ENCODE assay signal across 28 cellular contexts in the genomic region with DNA sequence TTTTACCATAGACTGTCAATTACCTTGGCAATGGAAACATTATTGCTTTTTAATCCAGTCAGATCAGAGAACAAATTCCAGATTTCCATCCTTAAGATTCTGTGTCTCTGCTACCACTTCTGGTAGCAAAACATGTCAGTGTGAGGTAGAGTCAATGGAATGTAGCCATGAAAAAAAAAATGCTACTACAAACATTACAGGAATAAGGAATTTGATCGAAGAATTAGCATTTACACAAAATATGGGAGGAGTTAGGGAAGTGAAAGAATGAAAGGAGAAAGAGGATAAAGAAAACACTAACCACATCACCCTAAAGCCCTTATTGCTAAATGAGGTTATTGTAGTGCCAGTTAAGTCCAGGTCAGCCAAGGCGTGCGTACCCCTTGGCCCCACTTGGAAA. TPM values are rescaled to one million over a fixed set of nuclear protein-coding genes. Genes with fewer than 3 reads are reported as not detected.
"Had no signal": no experiment of that assay in that cellular context is flagged by ENCODE, and none has a peak within 500 bp of the region (broad histone marks: within the 10 kb centered on the region; RNA-seq: fewer than 3 reads in every experiment).

No MANE protein-coding gene starts in this region.

- H3K9me3 Mint-ChIP-seq: activated naive CD4-positive, alpha-beta T cell treated with anti-CD3 and anti-CD28 coated beads, Interleukin-2, amount 50 U/mL, for 24 hours; activated T-cell treated with anti-CD3 and anti-CD28 coated beads, Interleukin-2, amount 50 U/mL, for 24 hours; activated T-helper 1 cell treated with anti-CD3 and anti-CD28 coated beads, Interleukin-12 subunit alpha, Interleukin-12 subunit beta, Interleukin-2, Interleukin-4 antibody, amounts not matched to agents 30 ng/mL and 10 ng/mL and 1 ng/mL, durations not matched to agents 14 hours and 24 hours and 36 hours; T-helper 1 cell treated with Interleukin-12 subunit alpha and Interleukin-12 subunit beta and Interleukin-4 antibody, amounts not matched to agents 30 μg/mL and 1 μg/mL, for 36 hours; WTC11 had no signal

- H3K9ac ChIP-seq: SK-N-SH had no signal

- H3K27me3 ChIP-seq: ascending aorta, brain microvascular endothelial cell, cardiac muscle cell, MG63, SJCRH30 had no signal

- H3K4me3 Mint-ChIP-seq: activated CD8-positive, alpha-beta memory T cell treated with anti-CD3 and anti-CD28 coated beads, Interleukin-2, amount 10 ng/mL, durations not matched to agents 7 days and 5 days; activated naive CD4-positive, alpha-beta T cell treated with anti-CD3 and anti-CD28 coated beads, Interleukin-2, amount 50 U/mL, for 24 hours; activated T-cell treated with anti-CD3 and anti-CD28 coated beads, Interleukin-2, amount 50 U/mL, for 24 hours; activated T-helper 1 cell treated with anti-CD3 and anti-CD28 coated beads, Interleukin-12 subunit alpha, Interleukin-12 subunit beta, Interleukin-2, Interleukin-4 antibody, amounts not matched to agents 30 ng/mL and 10 ng/mL and 1 ng/mL, durations not matched to agents 14 hours and 24 hours and 36 hours; T-helper 1 cell treated with Interleukin-12 subunit alpha and Interleukin-12 subunit beta and Interleukin-4 antibody, amounts not matched to agents 30 μg/mL and 1 μg/mL, for 36 hours; WTC11 had no signal

- H3K27ac Mint-ChIP-seq: activated CD8-positive, alpha-beta memory T cell treated with anti-CD3 and anti-CD28 coated beads, Interleukin-2, amount 10 ng/mL, durations not matched to agents 7 days and 5 days; activated naive CD4-positive, alpha-beta T cell treated with anti-CD3 and anti-CD28 coated beads, Interleukin-2, amount 50 U/mL, for 24 hours; activated T-cell treated with anti-CD3 and anti-CD28 coated beads, Interleukin-2, amount 50 U/mL, for 24 hours; activated T-helper 1 cell treated with anti-CD3 and anti-CD28 coated beads, Interleukin-12 subunit alpha, Interleukin-12 subunit beta, Interleukin-2, Interleukin-4 antibody, amounts not matched to agents 30 ng/mL and 10 ng/mL and 1 ng/mL, durations not matched to agents 14 hours and 24 hours and 36 hours; WTC11 had no signal

- H3K4me1 ChIP-seq: ascending aorta had no signal

- H3K4me3 ChIP-seq: ascending aorta, cardiac muscle cell, MG63, SJCRH30 had no signal

- H3K4me2 ChIP-seq: SK-N-SH had no signal

- ATAC-seq: activated CD8-positive, alpha-beta memory T cell treated with anti-CD3 and anti-CD28 coated beads, Interleukin-2, amount 10 ng/mL, durations not matched to agents 7 days and 5 days; Panc1; WTC11 had no signal

- H3K9me3 ChIP-seq: ascending aorta, MG63, SJCRH30, SK-N-SH had no signal

- H3K27ac ChIP-seq: ascending aorta, brain microvascular endothelial cell, cardiac muscle cell, SJCRH30 had no signal

- DNase-seq: activated CD4-positive, alpha-beta T cell treated with anti-CD3 and anti-CD28 coated beads for 48 hours; activated CD4-positive, alpha-beta T cell treated with anti-CD3 and anti-CD28 coated beads, Interleukin-2, amount 50 U/mL, for 4 hours; activated CD4-positive, CD25-positive, alpha-beta regulatory T cell treated with anti-CD3 and anti-CD28 coated beads, Interleukin-2, amount 50 U/mL, for 72 hours; activated CD8-positive, alpha-beta memory T cell treated with anti-CD3 and anti-CD28 coated beads, Interleukin-2, amount 10 ng/mL, durations not matched to agents 7 days and 5 days; activated effector memory CD4-positive, alpha-beta T cell treated with Interleukin-2 at 50 U/mL for 16 hours; activated naive CD4-positive, alpha-beta T cell; activated T-cell treated with anti-CD3 and anti-CD28 coated beads, Interleukin-2, amount 50 U/mL, for 24 hours; amniotic stem cell; brain microvascular endothelial cell; MG63; NCI-H1092; NCI-H1417; NCI-H1930; NCI-H510A treated with DMSO at 0.1 percent for 48 hours; NCI-H69; NK-92 treated with Interleukin-12 subunit alpha and Interleukin-12 subunit beta, amount 100 ng/mL, for 24 hours; OCI-M1; Right ventricle myocardium superior; RPMI8226; SJCRH30; SK-N-SH had no signal

- H3K4me1 Mint-ChIP-seq: activated CD8-positive, alpha-beta memory T cell treated with anti-CD3 and anti-CD28 coated beads, Interleukin-2, amount 10 ng/mL, durations not matched to agents 7 days and 5 days; activated naive CD4-positive, alpha-beta T cell treated with anti-CD3 and anti-CD28 coated beads, Interleukin-2, amount 50 U/mL, for 24 hours; WTC11 had no signal

- H3K27me3 Mint-ChIP-seq: activated CD8-positive, alpha-beta memory T cell treated with anti-CD3 and anti-CD28 coated beads, Interleukin-2, amount 10 ng/mL, durations not matched to agents 7 days and 5 days; activated naive CD4-positive, alpha-beta T cell treated with anti-CD3 and anti-CD28 coated beads, Interleukin-2, amount 50 U/mL, for 24 hours; activated T-cell treated with anti-CD3 and anti-CD28 coated beads, Interleukin-2, amount 50 U/mL, for 24 hours had no signal

RNA-seq across cellular contexts. Expression of a gene that starts 50.8 kb away (rescaled TPM):
- total RNA-seq: activated CD8-positive, alpha-beta memory T cell treated with anti-CD3 and anti-CD28 coated beads, Interleukin-2, amount 10 ng/mL, durations not matched to agents 7 days and 5 days; activated T-helper 1 cell treated with anti-CD3 and anti-CD28 coated beads, Interleukin-12 subunit alpha, Interleukin-12 subunit beta, Interleukin-2, Interleukin-4 antibody, amounts not matched to agents 30 ng/mL and 10 ng/mL and 1 ng/mL, durations not matched to agents 14 hours and 24 hours and 36 hours; ascending aorta; cardiac muscle cell; Right ventricle myocardium superior; SJCRH30; WTC11 had no signal
- polyA plus RNA-seq: cardiac muscle cell, SK-N-SH had no signal
